In genomic region chr2:51981813-51982212, GRCh38 we compare ENCODE assay signal across 1 cellular context.
TF ChIP-seq lines count a peak whose summit lies in the region.

No MANE protein-coding gene starts in this region.

TF ChIP-seq in HCT116, 20 proteins besides CTCF, POLR2A, EP300 and RAD21 (continued from another document):
- TF ChIP-seq, protein P1, sequence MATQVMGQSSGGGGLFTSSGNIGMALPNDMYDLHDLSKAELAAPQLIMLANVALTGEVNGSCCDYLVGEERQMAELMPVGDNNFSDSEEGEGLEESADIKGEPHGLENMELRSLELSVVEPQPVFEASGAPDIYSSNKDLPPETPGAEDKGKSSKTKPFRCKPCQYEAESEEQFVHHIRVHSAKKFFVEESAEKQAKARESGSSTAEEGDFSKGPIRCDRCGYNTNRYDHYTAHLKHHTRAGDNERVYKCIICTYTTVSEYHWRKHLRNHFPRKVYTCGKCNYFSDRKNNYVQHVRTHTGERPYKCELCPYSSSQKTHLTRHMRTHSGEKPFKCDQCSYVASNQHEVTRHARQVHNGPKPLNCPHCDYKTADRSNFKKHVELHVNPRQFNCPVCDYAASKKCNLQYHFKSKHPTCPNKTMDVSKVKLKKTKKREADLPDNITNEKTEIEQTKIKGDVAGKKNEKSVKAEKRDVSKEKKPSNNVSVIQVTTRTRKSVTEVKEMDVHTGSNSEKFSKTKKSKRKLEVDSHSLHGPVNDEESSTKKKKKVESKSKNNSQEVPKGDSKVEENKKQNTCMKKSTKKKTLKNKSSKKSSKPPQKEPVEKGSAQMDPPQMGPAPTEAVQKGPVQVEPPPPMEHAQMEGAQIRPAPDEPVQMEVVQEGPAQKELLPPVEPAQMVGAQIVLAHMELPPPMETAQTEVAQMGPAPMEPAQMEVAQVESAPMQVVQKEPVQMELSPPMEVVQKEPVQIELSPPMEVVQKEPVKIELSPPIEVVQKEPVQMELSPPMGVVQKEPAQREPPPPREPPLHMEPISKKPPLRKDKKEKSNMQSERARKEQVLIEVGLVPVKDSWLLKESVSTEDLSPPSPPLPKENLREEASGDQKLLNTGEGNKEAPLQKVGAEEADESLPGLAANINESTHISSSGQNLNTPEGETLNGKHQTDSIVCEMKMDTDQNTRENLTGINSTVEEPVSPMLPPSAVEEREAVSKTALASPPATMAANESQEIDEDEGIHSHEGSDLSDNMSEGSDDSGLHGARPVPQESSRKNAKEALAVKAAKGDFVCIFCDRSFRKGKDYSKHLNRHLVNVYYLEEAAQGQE (IDR thresholded peaks at IDR 0.05; ENCODE audit: low read depth) = no peak
- TF ChIP-seq, protein P2, sequence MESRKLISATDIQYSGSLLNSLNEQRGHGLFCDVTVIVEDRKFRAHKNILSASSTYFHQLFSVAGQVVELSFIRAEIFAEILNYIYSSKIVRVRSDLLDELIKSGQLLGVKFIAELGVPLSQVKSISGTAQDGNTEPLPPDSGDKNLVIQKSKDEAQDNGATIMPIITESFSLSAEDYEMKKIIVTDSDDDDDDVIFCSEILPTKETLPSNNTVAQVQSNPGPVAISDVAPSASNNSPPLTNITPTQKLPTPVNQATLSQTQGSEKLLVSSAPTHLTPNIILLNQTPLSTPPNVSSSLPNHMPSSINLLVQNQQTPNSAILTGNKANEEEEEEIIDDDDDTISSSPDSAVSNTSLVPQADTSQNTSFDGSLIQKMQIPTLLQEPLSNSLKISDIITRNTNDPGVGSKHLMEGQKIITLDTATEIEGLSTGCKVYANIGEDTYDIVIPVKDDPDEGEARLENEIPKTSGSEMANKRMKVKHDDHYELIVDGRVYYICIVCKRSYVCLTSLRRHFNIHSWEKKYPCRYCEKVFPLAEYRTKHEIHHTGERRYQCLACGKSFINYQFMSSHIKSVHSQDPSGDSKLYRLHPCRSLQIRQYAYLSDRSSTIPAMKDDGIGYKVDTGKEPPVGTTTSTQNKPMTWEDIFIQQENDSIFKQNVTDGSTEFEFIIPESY (IDR thresholded peaks at IDR 0.05; ENCODE audit: extremely low read depth, insufficient replicate concordance, low read length) = no peak
- TF ChIP-seq, protein P3, sequence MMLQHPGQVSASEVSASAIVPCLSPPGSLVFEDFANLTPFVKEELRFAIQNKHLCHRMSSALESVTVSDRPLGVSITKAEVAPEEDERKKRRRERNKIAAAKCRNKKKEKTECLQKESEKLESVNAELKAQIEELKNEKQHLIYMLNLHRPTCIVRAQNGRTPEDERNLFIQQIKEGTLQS (IDR thresholded peaks at IDR 0.05) = no peak
- TF ChIP-seq FOSL1 (IDR thresholded peaks at IDR 0.05; ENCODE audit: low read depth) (no peak), YY1 (IDR thresholded peaks at IDR 0.05; ENCODE audit: extremely low read depth, insufficient replicate concordance, low read depth, low read length) (no peak), EZH2phosphoT487 (IDR thresholded peaks at IDR 0.05; ENCODE audit: borderline replicate concordance) (no peak), SRF (IDR thresholded peaks at IDR 0.05; ENCODE audit: low read depth) (no peak), EGR1 (IDR thresholded peaks at IDR 0.05; ENCODE audit: low read depth) (no peak), SP1 (IDR thresholded peaks at IDR 0.05; ENCODE audit: low read depth) (no peak), ZNF274 (IDR thresholded peaks at IDR 0.05; ENCODE audit: low read depth, low read length) (no peak), POLR2AphosphoS5 (IDR thresholded peaks at IDR 0.05; ENCODE audit: low read depth, low read length) (no peak), CBX3 (IDR thresholded peaks at IDR 0.05; ENCODE audit: low read depth) (no peak), ZFX (IDR thresholded peaks at IDR 0.05) (no peak), JUND (IDR thresholded peaks at IDR 0.05) (no peak), CEBPB (IDR thresholded peaks at IDR 0.05; ENCODE audit: low read depth) (no peak)
